ENCODE assay signal across 8 cellular contexts in genomic region chr4:186724861-186725419, GRCh38. TPM values are rescaled to one million over a fixed set of nuclear protein-coding genes. Genes with fewer than 3 reads are reported as not detected.
DNase-seq lines count a peak whose midpoint lies in the region; ATAC-seq and TF ChIP-seq lines count a peak whose summit lies in the region.

No MANE protein-coding gene starts in this region.

- H3K4me3 ChIP-seq in esophagus muscularis mucosa (peak overlapping the region; percentile 76 to 97 (median 86)), parathyroid adenoma (ENCODE audit: low read depth, low read length) (peak overlapping the region; percentile 74)

- TF ChIP-seq POLR2A in esophagus muscularis mucosa (IDR thresholded peaks at IDR 0.05; ENCODE audit: low read depth), result no peak

- TF ChIP-seq EP300 in esophagus muscularis mucosa (IDR thresholded peaks at IDR 0.05), result no peak

- DNase-seq in Daoy (ENCODE audit: low read depth) (peak; percentile 26), NCI-H345 (lab: John Stamatoyannopoulos, UW) (peak; percentile 20), esophagus muscularis mucosa (ENCODE audit: extremely low spot score) (peak; percentile 87), NCI-H187 treated with DMSO at 0.1 percent for 48 hours (lab: John Stamatoyannopoulos, UW) (no peak), UCSD-AML1 (lab: John Stamatoyannopoulos, UW; ENCODE audit: unreplicated experiment) (no peak)

- ATAC-seq in HG03045 (IDR thresholded peaks at IDR 0.05; ENCODE audit: unreplicated experiment) (no peak), HG03521 (IDR thresholded peaks at IDR 0.05; ENCODE audit: unreplicated experiment) (no peak)

- H3K36me3 ChIP-seq in esophagus muscularis mucosa (no peaks in the 10 kb centered on the region), parathyroid adenoma (ENCODE audit: control insufficient read depth, insufficient read depth, low read length) (no peaks in the 10 kb centered on the region)

- intact Hi-C loops in esophagus muscularis mucosa (cut with DNase I), result loop anchor here (2.0 to 10.0 kb wide), 2 partner anchors 56 to 220 kb away; no protein-coding TSS in a partner anchor

- H3K4me2 ChIP-seq in parathyroid adenoma (ENCODE audit: low read length), result peak overlapping the region; percentile 84

- H3K9me3 ChIP-seq in esophagus muscularis mucosa (peaks cover 0 to 2% (median 0%) of the 10 kb centered on the region in 4 donors), parathyroid adenoma (ENCODE audit: control insufficient read depth, low read length) (no peaks in the 10 kb centered on the region)

- H3K4me1 ChIP-seq in esophagus muscularis mucosa, result peaks cover 0 to 54% (median 35%) of the 10 kb centered on the region in 4 donors
- no peaks in the 10 kb centered on the region for H3K4me1 ChIP-seq in parathyroid adenoma

- H3K27ac ChIP-seq in esophagus muscularis mucosa (replicated peaks in 1 of 4) (peak overlapping the region; percentile 92 to 97 (median 95)), parathyroid adenoma (no peak overlapping the region)

- H3K79me2 ChIP-seq in parathyroid adenoma, result no peaks in the 10 kb centered on the region

- TF ChIP-seq CTCF in esophagus muscularis mucosa (IDR thresholded peaks at IDR 0.05) (no peak), parathyroid adenoma (IDR thresholded peaks at IDR 0.05) (no peak)

- WGBS in esophagus muscularis mucosa, result 2% methylated on average over 18 of the region's 18 CpGs

- H3K27me3 ChIP-seq in esophagus muscularis mucosa, result peaks cover 0 to 12% (median 2%) of the 10 kb centered on the region in 4 donors
- H3K27me3 ChIP-seq in parathyroid adenoma (ENCODE audit: control insufficient read depth, insufficient read depth, low read length), result no peaks in the 10 kb centered on the region

- no peak overlapping the region for H3K9ac ChIP-seq in parathyroid adenoma

- no peak overlapping the region for H2AFZ ChIP-seq in parathyroid adenoma

RNA-seq across cellular contexts. Expression of gene FAT1, which starts 1.3 kb away (rescaled TPM):
- 38.6 and 50.2 TPM in 2 replicates for total RNA-seq in Daoy (2014; rRNA removed; shearing (Covaris generic))
- total RNA-seq in esophagus muscularis mucosa, result 100 to 1,000 TPM; 145 to 244 (median 200) TPM

Comparison
In these comparisons a context has a peak if more than half of its experiments do, and no peak if none do; other contexts are left out.
1. DNase-seq: peak in Daoy (single experiment), NCI-H345 (single experiment) and esophagus muscularis mucosa (single experiment); none in NCI-H187 treated with DMSO at 0.1 percent for 48 hours (single experiment) and UCSD-AML1 (single experiment).